In the genomic region with DNA sequence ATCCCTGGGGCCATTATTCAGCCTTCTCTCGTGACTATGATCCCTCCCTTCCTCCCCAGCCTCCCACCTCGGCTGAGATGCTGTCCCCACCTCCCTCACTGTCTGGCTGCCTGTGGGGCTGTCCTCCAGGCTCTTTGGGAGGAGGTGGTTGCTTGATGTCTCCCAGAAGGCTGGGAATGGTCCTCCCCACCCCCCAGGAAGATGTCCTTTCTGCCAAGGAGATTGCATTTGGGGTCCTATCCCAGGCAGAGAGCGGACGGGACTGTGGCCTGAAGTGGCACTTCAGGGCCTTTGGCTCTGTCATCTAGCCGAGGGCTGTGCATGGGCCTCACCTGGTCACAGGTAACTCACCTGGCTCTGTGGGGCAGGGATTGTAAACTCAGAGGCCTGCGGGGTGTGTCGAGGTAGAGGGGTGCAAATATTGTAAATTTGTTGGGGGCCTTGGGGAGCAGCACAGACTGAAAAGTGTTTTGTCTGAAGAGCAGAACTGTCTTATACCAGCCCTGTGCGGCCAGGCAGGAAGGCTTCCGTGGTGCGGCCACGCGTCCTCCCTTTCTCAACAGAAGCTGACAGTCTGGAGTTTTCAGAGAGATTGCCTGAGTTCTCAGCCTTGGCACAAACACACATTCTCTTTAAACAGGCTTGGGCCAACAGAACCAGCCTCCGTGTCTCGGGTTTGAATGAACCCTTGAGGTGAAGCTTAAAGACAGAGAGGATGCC, we compare ENCODE assay signal across 8 cellular contexts.
DNase-seq lines count a peak whose midpoint lies in the region; ATAC-seq and TF ChIP-seq lines count a peak whose summit lies in the region.

No MANE protein-coding gene starts in this region.

- peak overlapping the region; percentile 77 for H3K4me3 ChIP-seq in choroid plexus epithelial cell (ENCODE audit: low read depth, low read length)

- DNase-seq in AG20443 (ENCODE audit: low spot score) (peak; percentile 34), Kasumi-1 (lab: John Stamatoyannopoulos, UW) (peak; percentile 63 to 76), choroid plexus epithelial cell (ENCODE audit: low read depth) (peak; percentile 57), myocyte (ENCODE audit: low read depth) (peak; percentile 24), NCI-H2227 treated with DMSO at 0.1 percent for 48 hours (lab: John Stamatoyannopoulos, UW) (no peak), NCI-H2171 treated with DMSO at 0.1 percent for 48 hours (lab: John Stamatoyannopoulos, UW) (no peak), DMS153 (lab: John Stamatoyannopoulos, UW) (no peak)

- no peak for ATAC-seq in GM18868 (IDR thresholded peaks at IDR 0.05; ENCODE audit: unreplicated experiment)

- TF ChIP-seq CTCF in choroid plexus epithelial cell (conservative IDR thresholded peaks at IDR 0.05; ENCODE audit: low read depth, low read length) = no peak

Comparison
In these comparisons a context has a peak if more than half of its experiments do, and no peak if none do; other contexts are left out.
1. DNase-seq: peak in AG20443 (single experiment), Kasumi-1 (2 of 2), choroid plexus epithelial cell (single experiment) and myocyte (single experiment); none in NCI-H2227 treated with DMSO at 0.1 percent for 48 hours (single experiment), NCI-H2171 treated with DMSO at 0.1 percent for 48 hours (single experiment) and DMS153 (single experiment).